In the genomic region with DNA sequence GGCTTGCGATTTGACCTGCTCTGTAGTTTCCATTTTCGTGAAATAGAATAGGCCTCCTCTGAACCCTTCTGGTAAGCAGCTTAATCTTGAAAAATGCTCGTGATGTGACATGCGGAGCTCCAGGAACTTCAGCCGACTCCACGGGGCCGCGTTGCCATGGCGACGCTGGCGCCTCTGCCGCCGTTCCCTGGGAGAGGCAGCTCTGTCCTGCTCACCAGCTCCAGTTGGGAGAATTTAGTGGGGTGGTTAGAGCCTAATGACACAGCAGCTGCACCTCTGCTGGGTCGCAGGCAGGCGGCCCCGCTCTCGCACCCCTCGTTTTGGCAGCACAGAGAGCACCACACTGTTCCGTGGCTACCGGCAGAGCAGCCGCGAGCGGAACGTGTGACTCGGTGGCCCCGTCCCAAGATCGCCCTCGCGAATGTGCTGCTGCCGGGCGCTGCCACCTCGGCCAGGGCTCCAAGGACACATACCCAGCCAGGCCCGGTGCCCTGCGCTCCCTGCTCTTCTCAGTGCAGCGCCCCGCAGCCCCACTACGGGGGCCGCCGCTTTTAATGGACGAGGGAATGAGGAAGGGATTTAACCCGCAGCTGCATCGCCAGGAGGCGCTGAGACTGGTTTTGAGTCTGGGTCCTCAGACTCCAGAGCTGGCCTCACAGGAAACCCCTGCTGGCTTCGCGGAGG, we compare ENCODE assay signal across 1 cellular context.
TF ChIP-seq lines count a peak whose summit lies in the region.

No MANE protein-coding gene starts in this region.

TF ChIP-seq in SK-N-SH treated with all-trans-retinoic acid at 6 μM for 48 hours, 23 proteins besides CTCF, POLR2A, EP300 and RAD21 (continued from another document):
- TF ChIP-seq, protein P1, sequence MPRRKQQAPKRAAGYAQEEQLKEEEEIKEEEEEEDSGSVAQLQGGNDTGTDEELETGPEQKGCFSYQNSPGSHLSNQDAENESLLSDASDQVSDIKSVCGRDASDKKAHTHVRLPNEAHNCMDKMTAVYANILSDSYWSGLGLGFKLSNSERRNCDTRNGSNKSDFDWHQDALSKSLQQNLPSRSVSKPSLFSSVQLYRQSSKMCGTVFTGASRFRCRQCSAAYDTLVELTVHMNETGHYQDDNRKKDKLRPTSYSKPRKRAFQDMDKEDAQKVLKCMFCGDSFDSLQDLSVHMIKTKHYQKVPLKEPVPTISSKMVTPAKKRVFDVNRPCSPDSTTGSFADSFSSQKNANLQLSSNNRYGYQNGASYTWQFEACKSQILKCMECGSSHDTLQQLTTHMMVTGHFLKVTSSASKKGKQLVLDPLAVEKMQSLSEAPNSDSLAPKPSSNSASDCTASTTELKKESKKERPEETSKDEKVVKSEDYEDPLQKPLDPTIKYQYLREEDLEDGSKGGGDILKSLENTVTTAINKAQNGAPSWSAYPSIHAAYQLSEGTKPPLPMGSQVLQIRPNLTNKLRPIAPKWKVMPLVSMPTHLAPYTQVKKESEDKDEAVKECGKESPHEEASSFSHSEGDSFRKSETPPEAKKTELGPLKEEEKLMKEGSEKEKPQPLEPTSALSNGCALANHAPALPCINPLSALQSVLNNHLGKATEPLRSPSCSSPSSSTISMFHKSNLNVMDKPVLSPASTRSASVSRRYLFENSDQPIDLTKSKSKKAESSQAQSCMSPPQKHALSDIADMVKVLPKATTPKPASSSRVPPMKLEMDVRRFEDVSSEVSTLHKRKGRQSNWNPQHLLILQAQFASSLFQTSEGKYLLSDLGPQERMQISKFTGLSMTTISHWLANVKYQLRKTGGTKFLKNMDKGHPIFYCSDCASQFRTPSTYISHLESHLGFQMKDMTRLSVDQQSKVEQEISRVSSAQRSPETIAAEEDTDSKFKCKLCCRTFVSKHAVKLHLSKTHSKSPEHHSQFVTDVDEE (CRISPR knock-in tag; IDR thresholded peaks at IDR 0.05): no peak
- TF ChIP-seq, protein P2, sequence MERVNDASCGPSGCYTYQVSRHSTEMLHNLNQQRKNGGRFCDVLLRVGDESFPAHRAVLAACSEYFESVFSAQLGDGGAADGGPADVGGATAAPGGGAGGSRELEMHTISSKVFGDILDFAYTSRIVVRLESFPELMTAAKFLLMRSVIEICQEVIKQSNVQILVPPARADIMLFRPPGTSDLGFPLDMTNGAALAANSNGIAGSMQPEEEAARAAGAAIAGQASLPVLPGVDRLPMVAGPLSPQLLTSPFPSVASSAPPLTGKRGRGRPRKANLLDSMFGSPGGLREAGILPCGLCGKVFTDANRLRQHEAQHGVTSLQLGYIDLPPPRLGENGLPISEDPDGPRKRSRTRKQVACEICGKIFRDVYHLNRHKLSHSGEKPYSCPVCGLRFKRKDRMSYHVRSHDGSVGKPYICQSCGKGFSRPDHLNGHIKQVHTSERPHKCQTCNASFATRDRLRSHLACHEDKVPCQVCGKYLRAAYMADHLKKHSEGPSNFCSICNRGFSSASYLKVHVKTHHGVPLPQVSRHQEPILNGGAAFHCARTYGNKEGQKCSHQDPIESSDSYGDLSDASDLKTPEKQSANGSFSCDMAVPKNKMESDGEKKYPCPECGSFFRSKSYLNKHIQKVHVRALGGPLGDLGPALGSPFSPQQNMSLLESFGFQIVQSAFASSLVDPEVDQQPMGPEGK (CRISPR knock-in tag; IDR thresholded peaks at IDR 0.05; ENCODE audit: borderline replicate concordance): no peak
- TF ChIP-seq SNAI2 (CRISPR knock-in tag; IDR thresholded peaks at IDR 0.05) (no peak), OSR1 (CRISPR knock-in tag; IDR thresholded peaks at IDR 0.05) (no peak), TOX (CRISPR knock-in tag; IDR thresholded peaks at IDR 0.05; ENCODE audit: borderline replicate concordance) (no peak)
